ENCODE assay signal across 24 cellular contexts in genomic region chr17:33053641-33054040, GRCh38.
DNase-seq lines count a peak whose midpoint lies in the region; ATAC-seq, FAIRE-seq and TF ChIP-seq lines count a peak whose summit lies in the region.
"Had no signal": no experiment of that assay in that cellular context is flagged by ENCODE, and none has a peak within 500 bp of the region (broad histone marks: within the 10 kb centered on the region; RNA-seq: fewer than 3 reads in every experiment).

No MANE protein-coding gene starts in this region.

- CTCF ChIA-PET in A549 (lab: Yijun Ruan, JAX) = interaction anchor here (1.1 to 2.2 kb wide), 3 partner anchors 15 to 238 kb away, joined by 3 to 7 read pairs (median 4); no protein-coding TSS in a partner anchor

- H3K9me3 ChIP-seq in A549 = no peaks in the 10 kb centered on the region
- H3K9me3 ChIP-seq in endodermal cell (ENCODE audit: control insufficient read depth, low read length) = no peaks in the 10 kb centered on the region
- H3K9me3 ChIP-seq: BE2C; BLaER1 treated with 17β-estradiol and CSF1 and Interleukin-3, amounts not matched to agents 10 nM and 100 nM had no signal

- DNase-seq in A549 (ENCODE audit: low read depth in 1 of 2, low spot score in 1 of 2) (no peak), Caki2 (ENCODE audit: low read depth) (peak; percentile 35), endodermal cell (peak; percentile 2), kidney tubule cell (ENCODE audit: low spot score) (peak; percentile 39), GM20000 (ENCODE audit: low spot score) (no peak), NCI-H524 treated with DMSO at 0.1 percent for 48 hours (lab: John Stamatoyannopoulos, UW) (no peak), NCI-H2196 treated with DMSO at 0.1 percent for 48 hours (lab: John Stamatoyannopoulos, UW; ENCODE audit: unreplicated experiment) (no peak)
- DNase-seq: 8988T; AML-193; BE2C; Calu3; CD4-positive, alpha-beta T cell; CD8-positive, alpha-beta memory T cell; DMS53; DND-41; GM23248; H7; HCEC 1CT had no signal

- TF ChIP-seq RAD21 in A549 (conservative IDR thresholded peaks at IDR 0.05 in 1 of 2, IDR thresholded peaks at IDR 0.05 in 1 of 2) = no peak

- H3K27me3 Mint-ChIP-seq in endodermal cell (ENCODE audit: insufficient read depth) = peaks cover 18% of the 10 kb centered on the region

- in situ Hi-C loops in Caki2 (cut with HindIII; ENCODE audit: low pct_unique_long_range_greater_than_20kb, low sequenced_read_pairs) = no loop called here

- H3K4me1 Mint-ChIP-seq in endodermal cell = no peaks in the 10 kb centered on the region
- H3K4me1 Mint-ChIP-seq: CD14-positive monocyte; CD8-positive, alpha-beta memory T cell had no signal

- FAIRE-seq in A549 (lab: Jason Lieb, UNC) = no peak
- FAIRE-seq: G401.6, GM12892, H1 had no signal

- TF ChIP-seq CTCF in A549 (IDR thresholded peaks at IDR 0.05) (no peak), endodermal cell (conservative IDR thresholded peaks at IDR 0.05) (no peak), GM20000 (IDR thresholded peaks at IDR 0.05; ENCODE audit: extremely low read depth, missing control alignments) (no peak)

- TF ChIP-seq POLR2A in A549 (IDR thresholded peaks at IDR 0.05; ENCODE audit: low read length) = no peak

- H3K4me3 ChIP-seq in A549 = no peak overlapping the region
- H3K4me3 ChIP-seq in endodermal cell (ENCODE audit: low read length) = no peak overlapping the region
- H3K4me3 ChIP-seq: BLaER1 treated with 17β-estradiol and CSF1 and Interleukin-3, amounts not matched to agents 10 nM and 100 nM; GM23248 had no signal

- H3K27ac ChIP-seq in A549 (0 out of 6 replicates have a peak overlapping the region, but pooled peaks of 1 of the 2 experiments have one; percentile 22), endodermal cell (ENCODE audit: low read depth, low read length) (no peak overlapping the region)
- H3K27ac ChIP-seq: BLaER1 treated with 17β-estradiol and CSF1 and Interleukin-3, amounts not matched to agents 10 nM and 100 nM; GM23248 had no signal

- H3K4me1 ChIP-seq in A549 = peaks cover 19% of the 10 kb centered on the region
- H3K4me1 ChIP-seq in endodermal cell (ENCODE audit: control insufficient read depth, insufficient read depth, low read length) = no peaks in the 10 kb centered on the region
- H3K4me1 ChIP-seq: BE2C; BLaER1 treated with 17β-estradiol and CSF1 and Interleukin-3, amounts not matched to agents 10 nM and 100 nM had no signal

- ATAC-seq in A549 = no peak
- ATAC-seq in HG02981 (IDR thresholded peaks at IDR 0.05; ENCODE audit: unreplicated experiment) = no peak

- H3K36me3 Mint-ChIP-seq in endodermal cell (ENCODE audit: low read depth) = no peaks in the 10 kb centered on the region
- H3K36me3 Mint-ChIP-seq: CD14-positive monocyte; CD8-positive, alpha-beta memory T cell had no signal

- no peaks in the 10 kb centered on the region for H3K9me3 Mint-ChIP-seq in endodermal cell
- H3K9me3 Mint-ChIP-seq: CD4-positive, alpha-beta T cell; CD8-positive, alpha-beta memory T cell had no signal

- H3K27me3 ChIP-seq in endodermal cell (ENCODE audit: control insufficient read depth, insufficient read depth, low read length, poor library complexity, severe bottlenecking) = peaks cover 11% of the 10 kb centered on the region
- H3K27me3 ChIP-seq: BE2C; BLaER1 treated with 17β-estradiol and CSF1 and Interleukin-3, amounts not matched to agents 10 nM and 100 nM had no signal

- 18% methylated on average over 2 of the region's 2 CpGs for WGBS in A549 (ENCODE audit: missing lambda C conversion rate)
- WGBS in endodermal cell (ENCODE audit: insufficient coverage in 1 of 2, insufficient read length in 1 of 2), 2 experiments = 92 to 100% methylated on average over 2 of the region's 2 CpGs

- H3K4me3 Mint-ChIP-seq in endodermal cell = no peak overlapping the region
- H3K4me3 Mint-ChIP-seq: CD14-positive monocyte; CD4-positive, alpha-beta T cell; CD8-positive, alpha-beta memory T cell had no signal

- H3K4me2 ChIP-seq in A549 = peak overlapping the region; percentile 32
- H3K4me2 ChIP-seq: BLaER1 treated with 17β-estradiol and CSF1 and Interleukin-3, amounts not matched to agents 10 nM and 100 nM had no signal

- POLR2A ChIA-PET in A549 (lab: Yijun Ruan, JAX) = no interaction called here

- no peak for TF ChIP-seq EP300 in A549 (IDR thresholded peaks at IDR 0.05)

- no peak overlapping the region for H3K9ac ChIP-seq in endodermal cell (ENCODE audit: extremely low read depth, low read length, poor library complexity, severe bottlenecking)
- H3K9ac ChIP-seq: BLaER1 treated with 17β-estradiol and CSF1 and Interleukin-3, amounts not matched to agents 10 nM and 100 nM; GM23248 had no signal

- no peaks in the 10 kb centered on the region for H3K36me3 ChIP-seq in endodermal cell (ENCODE audit: control insufficient read depth, insufficient read depth, low read length)
- H3K36me3 ChIP-seq: BE2C; BLaER1 treated with 17β-estradiol and CSF1 and Interleukin-3, amounts not matched to agents 10 nM and 100 nM had no signal

- H3K27ac Mint-ChIP-seq in endodermal cell = no peak overlapping the region
- H3K27ac Mint-ChIP-seq: CD14-positive monocyte; CD4-positive, alpha-beta T cell; CD8-positive, alpha-beta memory T cell had no signal

TF ChIP-seq in A549, 52 proteins besides CTCF, POLR2A, EP300 and RAD21:
- TF ChIP-seq ZC3H11A (IDR thresholded peaks at IDR 0.05) (no peak), CHD2 (IDR thresholded peaks at IDR 0.05; ENCODE audit: low read length, partially characterized antibody) (no peak), TFCP2L1 (CRISPR knock-in tag; IDR thresholded peaks at IDR 0.05) (no peak), RNF2 (IDR thresholded peaks at IDR 0.05; ENCODE audit: borderline replicate concordance, low read depth) (no peak), FOXS1 (CRISPR knock-in tag; IDR thresholded peaks at IDR 0.05) (no peak), HES2 (IDR thresholded peaks at IDR 0.05) (no peak)
TF ChIP-seq in A549: peak in this region for 0.

Comparison
In these comparisons a context has a peak if more than half of its experiments do, and no peak if none do; other contexts are left out.
1. DNase-seq: peak in Caki2 (single experiment), endodermal cell (single experiment) and kidney tubule cell (single experiment); none in A549 (0 of 2), GM20000 (single experiment), NCI-H524 treated with DMSO at 0.1 percent for 48 hours (single experiment) and NCI-H2196 treated with DMSO at 0.1 percent for 48 hours (single experiment).